35 cellular contexts compared by ENCODE assay signal in the genomic region with DNA sequence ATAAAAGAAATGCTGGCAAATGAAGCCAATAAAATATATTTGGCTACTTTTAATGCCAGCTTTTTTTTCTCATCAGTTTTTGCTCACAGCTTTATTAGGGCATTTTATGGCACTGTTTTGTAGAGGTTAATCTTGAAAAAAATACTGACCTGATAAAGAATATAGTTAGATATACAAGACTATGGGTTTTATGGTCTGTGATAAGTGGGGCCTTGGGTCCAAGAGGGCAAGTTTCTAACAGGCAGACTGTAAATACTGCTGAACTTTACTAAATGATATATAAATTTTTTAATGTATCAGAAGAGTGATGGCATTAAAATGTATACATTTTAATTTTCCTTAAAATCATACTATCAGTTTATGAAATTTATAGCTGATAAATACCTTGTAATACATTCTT.
"Had no signal": no experiment of that assay in that cellular context is flagged by ENCODE, and none has a peak within 500 bp of the region (broad histone marks: within the 10 kb centered on the region; RNA-seq: fewer than 3 reads in every experiment).

No MANE protein-coding gene starts in this region.

- H3K4me3 ChIP-seq: MG63 had no signal

- H3K36me3 ChIP-seq: MG63 had no signal

- H3K9me3 ChIP-seq: MG63 had no signal

- H3K27me3 ChIP-seq: MG63 had no signal

- DNase-seq: Karpas-422, Kasumi-1, MG63, MM.1S, MV-4-11, NCI-H1048, NCI-H1092, NCI-H1092 treated with DMSO at 0.1 percent for 48 hours, NCI-H1105, NCI-H1105 treated with DMSO at 0.1 percent for 48 hours, NCI-H1417, NCI-H1417 treated with DMSO at 0.1 percent for 48 hours, NCI-H1436, NCI-H1436 treated with DMSO at 0.1 percent for 48 hours, NCI-H146, NCI-H1694, NCI-H1694 treated with DMSO at 0.1 percent for 48 hours, NCI-H187, NCI-H187 treated with DMSO at 0.1 percent for 48 hours, NCI-H1930, NCI-H2029, NCI-H2029 treated with DMSO at 0.1 percent for 48 hours, NCI-H2081, NCI-H2081 treated with DMSO at 0.1 percent for 48 hours, NCI-H2107, NCI-H2171, NCI-H2171 treated with DMSO at 0.1 percent for 48 hours, NCI-H2227 treated with DMSO at 0.1 percent for 48 hours, NCI-H226, NCI-H345, NCI-H446, NCI-H446 treated with DMSO at 0.1 percent for 48 hours, NCI-H510A, NCI-H510A treated with DMSO at 0.1 percent for 48 hours, NCI-H524 had no signal
